Comparison of ENCODE assay signal across 27 cellular contexts in the genomic region with DNA sequence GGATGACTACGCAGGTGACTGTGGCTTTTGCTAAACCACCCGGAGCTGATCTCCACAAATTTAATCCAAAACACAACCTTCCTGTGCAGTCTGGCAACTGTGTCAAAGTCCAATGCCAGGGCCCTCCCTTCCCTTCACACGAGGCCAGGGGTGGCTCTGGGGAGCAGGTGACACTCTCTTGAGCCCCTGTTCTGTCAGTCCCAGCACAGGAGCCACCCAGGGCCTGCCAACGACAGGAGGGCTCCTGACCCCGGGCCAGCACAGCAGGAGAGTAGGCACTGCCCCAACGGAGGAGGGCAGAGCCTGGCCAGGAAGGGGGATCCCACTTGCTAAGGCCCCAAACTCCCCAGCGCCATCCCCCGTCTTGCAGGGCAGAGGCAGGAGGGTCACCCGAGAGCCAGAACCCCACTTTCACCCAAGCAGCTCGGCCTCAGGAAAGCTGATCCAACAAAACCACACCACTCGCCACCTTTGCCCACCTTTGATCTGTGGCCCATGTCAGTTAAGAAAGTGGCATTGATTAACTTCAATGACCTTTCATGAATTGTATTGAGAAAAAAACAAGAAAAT. TPM values are rescaled to one million over a fixed set of nuclear protein-coding genes. Genes with fewer than 3 reads are reported as not detected.
"Had no signal": no experiment of that assay in that cellular context is flagged by ENCODE, and none has a peak within 500 bp of the region (broad histone marks: within the 10 kb centered on the region; RNA-seq: fewer than 3 reads in every experiment).

No MANE protein-coding gene starts in this region.

- H3K4me2 ChIP-seq: hepatocyte, smooth muscle cell had no signal

- H3K36me3 ChIP-seq: gastrocnemius medialis, lower lobe of right lung, right lobe of liver, stomach, thyroid gland, vagina had no signal

- H2AFZ ChIP-seq: hepatocyte, parathyroid adenoma had no signal

- H3K4me1 Mint-ChIP-seq: endodermal cell; naive thymus-derived CD8-positive, alpha-beta T cell; stimulated activated effector memory CD8-positive, alpha-beta T cell treated with anti-CD3 and anti-CD28 coated beads, Interleukin-12 subunit alpha, Interleukin-12 subunit beta, amount 100 ng/mL, for 72 hours had no signal

- H3K9ac ChIP-seq: parathyroid adenoma had no signal

- H3K27me3 Mint-ChIP-seq: dendritic cell treated with granulocyte-macrophage colony-stimulating factor and Interleukin-4, amounts not matched to agents 40 ng/mL and 50 ng/mL, for 4 days had no signal

- FAIRE-seq: colon had no signal

- H3K4me1 ChIP-seq: gastrocnemius medialis, lower lobe of right lung, parathyroid adenoma, right lobe of liver had no signal

- H3K4me3 ChIP-seq: gastrocnemius medialis, hepatocyte, lower lobe of right lung, right lobe of liver, smooth muscle cell, stomach, thyroid gland, vagina had no signal

- H3K27ac ChIP-seq: epithelial cell of prostate, gastrocnemius medialis, hepatocyte, lower lobe of right lung, parathyroid adenoma, right lobe of liver, stomach, thyroid gland, vagina had no signal

- H3K4me3 Mint-ChIP-seq: dendritic cell treated with granulocyte-macrophage colony-stimulating factor and Interleukin-4, amounts not matched to agents 40 ng/mL and 50 ng/mL, for 4 days; endodermal cell; naive thymus-derived CD8-positive, alpha-beta T cell; stimulated activated effector memory CD8-positive, alpha-beta T cell treated with anti-CD3 and anti-CD28 coated beads, Interleukin-12 subunit alpha, Interleukin-12 subunit beta, amount 100 ng/mL, for 72 hours had no signal

- H3K9me3 ChIP-seq: gastrocnemius medialis, lower lobe of right lung, right lobe of liver, thyroid gland, vagina had no signal

- H3K9me3 Mint-ChIP-seq: dendritic cell treated with granulocyte-macrophage colony-stimulating factor and Interleukin-4, amounts not matched to agents 40 ng/mL and 50 ng/mL, for 4 days; naive thymus-derived CD8-positive, alpha-beta T cell; stimulated activated effector memory CD8-positive, alpha-beta T cell treated with anti-CD3 and anti-CD28 coated beads, Interleukin-12 subunit alpha, Interleukin-12 subunit beta, amount 100 ng/mL, for 72 hours had no signal

- H3K27me3 ChIP-seq: gastrocnemius medialis, hepatocyte, right lobe of liver, thyroid gland, vagina had no signal

- ATAC-seq: esophagus mucosa; gastrocnemius medialis; left colon; left ventricle myocardium superior; naive thymus-derived CD8-positive, alpha-beta T cell had no signal

- H3K79me2 ChIP-seq: hepatocyte, parathyroid adenoma had no signal

- H3K36me3 Mint-ChIP-seq: naive thymus-derived CD8-positive, alpha-beta T cell; stimulated activated effector memory CD8-positive, alpha-beta T cell treated with anti-CD3 and anti-CD28 coated beads, Interleukin-12 subunit alpha, Interleukin-12 subunit beta, amount 100 ng/mL, for 72 hours had no signal

- DNase-seq: effector CD8-positive, alpha-beta T cell; endodermal cell; foreskin fibroblast; gastrocnemius medialis; head of caudate nucleus; left colon; left ventricle myocardium superior; lower lobe of right lung; right lobe of liver; stimulated activated CD4-positive, alpha-beta T cell treated with anti-CD3 and anti-CD28 coated beads, Interleukin-2, amount 100 ng/mL, for 24 hours; stimulated activated CD4-positive, alpha-beta T cell treated with anti-CD3 and anti-CD28 coated beads, Interleukin-4, amount 100 ng/mL, for 24 hours; stimulated activated naive CD4-positive, alpha-beta T cell treated with Interleukin-2 at 50 U/mL for 16 hours; stomach; trophoblast cell had no signal

- H3K27ac Mint-ChIP-seq: dendritic cell treated with granulocyte-macrophage colony-stimulating factor and Interleukin-4, amounts not matched to agents 40 ng/mL and 50 ng/mL, for 4 days; endodermal cell; naive thymus-derived CD8-positive, alpha-beta T cell; progenitor cell of endocrine pancreas; stimulated activated effector memory CD8-positive, alpha-beta T cell treated with anti-CD3 and anti-CD28 coated beads, Interleukin-12 subunit alpha, Interleukin-12 subunit beta, amount 100 ng/mL, for 72 hours had no signal

RNA-seq across cellular contexts. Expression of a gene that starts 44.7 kb away (rescaled TPM):
- total RNA-seq: smooth muscle cell had no signal
- polyA plus RNA-seq: neural cell had no signal
